14 cellular contexts compared by ENCODE assay signal in genomic region chr16:354286-354881, GRCh38. TPM values are rescaled to one million over a fixed set of nuclear protein-coding genes. Genes with fewer than 3 reads are reported as not detected.
DNase-seq lines count a peak whose midpoint lies in the region; ATAC-seq, FAIRE-seq and TF ChIP-seq lines count a peak whose summit lies in the region.
"Had no signal": no experiment of that assay in that cellular context is flagged by ENCODE, and none has a peak within 500 bp of the region (broad histone marks: within the 10 kb centered on the region; RNA-seq: fewer than 3 reads in every experiment).

No MANE protein-coding gene starts in this region.

- peaks cover 27% of the 10 kb centered on the region for H3K4me1 ChIP-seq in keratinocyte (ENCODE audit: control insufficient read depth, extremely low read depth, insufficient read depth, low read length)

- H3K27me3 ChIP-seq in keratinocyte (ENCODE audit: control insufficient read depth, extremely low read depth, insufficient read depth, low read length), result no peaks in the 10 kb centered on the region
- H3K27me3 ChIP-seq: body of pancreas, heart left ventricle, transverse colon had no signal

- H3K9me3 Mint-ChIP-seq in activated CD8-positive, alpha-beta memory T cell treated with anti-CD3 and anti-CD28 coated beads, Interleukin-2, amount 10 ng/mL, durations not matched to agents 7 days and 5 days (ENCODE audit: low read depth), result no peaks in the 10 kb centered on the region
- no peaks in the 10 kb centered on the region for H3K9me3 Mint-ChIP-seq in activated CD8-positive, alpha-beta T cell treated with anti-CD3 and anti-CD28 coated beads, Interleukin-2, amount 10 ng/mL, durations not matched to agents 7 days and 5 days (ENCODE audit: insufficient read depth)
- no peaks in the 10 kb centered on the region for H3K9me3 Mint-ChIP-seq in stimulated activated memory B cell treated with anti-CD40 and anti-IgM and Interleukin-4, amounts not matched to agents 10 μg/mL and 1 μg/mL and 100 μg/mL, for 72 hours

- peak overlapping the region; percentile 85 for H3K4me2 ChIP-seq in keratinocyte (ENCODE audit: control insufficient read depth, extremely low read depth, insufficient read depth, low read depth, low read length)

- ATAC-seq in activated CD8-positive, alpha-beta memory T cell treated with anti-CD3 and anti-CD28 coated beads, Interleukin-2, amount 10 ng/mL, durations not matched to agents 7 days and 5 days, result no peak
- no peak for ATAC-seq in activated CD8-positive, alpha-beta T cell treated with anti-CD3 and anti-CD28 coated beads, Interleukin-2, amount 10 ng/mL, durations not matched to agents 7 days and 5 days
- no peak for ATAC-seq in stimulated activated memory B cell treated with anti-CD40 and anti-IgM and Interleukin-4, amounts not matched to agents 10 μg/mL and 1 μg/mL and 100 μg/mL, for 72 hours
- ATAC-seq in HG03378 (IDR thresholded peaks at IDR 0.05; ENCODE audit: unreplicated experiment), result no peak
- ATAC-seq: body of pancreas had no signal

- H3K4me1 Mint-ChIP-seq in activated CD8-positive, alpha-beta memory T cell treated with anti-CD3 and anti-CD28 coated beads, Interleukin-2, amount 10 ng/mL, durations not matched to agents 7 days and 5 days, result peaks cover 32% of the 10 kb centered on the region
- peaks cover 39% of the 10 kb centered on the region for H3K4me1 Mint-ChIP-seq in activated CD8-positive, alpha-beta T cell treated with anti-CD3 and anti-CD28 coated beads, Interleukin-2, amount 10 ng/mL, durations not matched to agents 7 days and 5 days (ENCODE audit: low read depth)
- H3K4me1 Mint-ChIP-seq in stimulated activated memory B cell treated with anti-CD40 and anti-IgM and Interleukin-4, amounts not matched to agents 10 μg/mL and 1 μg/mL and 100 μg/mL, for 72 hours, result peaks cover 10% of the 10 kb centered on the region

- H4K20me1 ChIP-seq in keratinocyte (ENCODE audit: control insufficient read depth, extremely low read depth, insufficient read depth, low read length), result no peaks in the 10 kb centered on the region

- H3K4me3 Mint-ChIP-seq in activated CD8-positive, alpha-beta memory T cell treated with anti-CD3 and anti-CD28 coated beads, Interleukin-2, amount 10 ng/mL, durations not matched to agents 7 days and 5 days, result peak overlapping the region; percentile 10
- H3K4me3 Mint-ChIP-seq in activated CD8-positive, alpha-beta T cell treated with anti-CD3 and anti-CD28 coated beads, Interleukin-2, amount 10 ng/mL, durations not matched to agents 7 days and 5 days, result peak overlapping the region; percentile 67
- H3K4me3 Mint-ChIP-seq in stimulated activated memory B cell treated with anti-CD40 and anti-IgM and Interleukin-4, amounts not matched to agents 10 μg/mL and 1 μg/mL and 100 μg/mL, for 72 hours, result peak overlapping the region; percentile 27

- peak; percentile 94 for FAIRE-seq in keratinocyte (lab: Jason Lieb, UNC)

- peak overlapping the region; percentile 87 for H3K27ac ChIP-seq in keratinocyte (ENCODE audit: control insufficient read depth, insufficient read depth, low read length)

- H3K4me3 ChIP-seq in keratinocyte (ENCODE audit: control insufficient read depth in 2 of 3, extremely low read depth in 1 of 3, insufficient read depth in 2 of 3, low read depth in 1 of 3, low read length in 3 of 3), result peak overlapping the region in 1 of 3 experiments; percentile 33
- H3K4me3 ChIP-seq: body of pancreas, heart left ventricle, transverse colon had no signal

- peaks cover 6% of the 10 kb centered on the region for H3K9me1 ChIP-seq in keratinocyte (ENCODE audit: control insufficient read depth, extremely low read depth, insufficient read depth, low read length)

- peak overlapping the region; percentile 76 for H3K9ac ChIP-seq in keratinocyte (ENCODE audit: control insufficient read depth, extremely low read depth, insufficient read depth, low read length)

- DNase-seq in activated CD8-positive, alpha-beta memory T cell treated with anti-CD3 and anti-CD28 coated beads, Interleukin-2, amount 10 ng/mL, durations not matched to agents 7 days and 5 days, result no peak
- no peak for DNase-seq in activated CD8-positive, alpha-beta memory T cell treated with anti-CD3 and anti-CD28 coated beads for 24 hours
- no peak for DNase-seq in activated CD8-positive, alpha-beta T cell treated with anti-CD3 and anti-CD28 coated beads, Interleukin-2, amount 10 ng/mL, durations not matched to agents 7 days and 5 days
- DNase-seq in keratinocyte (ENCODE audit: low read depth, low spot score), result peak; percentile 81
- no peak for DNase-seq in NCI-H82 (lab: John Stamatoyannopoulos, UW)
- DNase-seq in NCI-H2227 treated with DMSO at 0.1 percent for 48 hours (lab: John Stamatoyannopoulos, UW), result no peak
- DNase-seq: body of pancreas, KBM-7, NCI-H1436, NCI-H69, transverse colon had no signal

- H3K36me3 Mint-ChIP-seq in activated CD8-positive, alpha-beta memory T cell treated with anti-CD3 and anti-CD28 coated beads, Interleukin-2, amount 10 ng/mL, durations not matched to agents 7 days and 5 days, result peaks cover 7% of the 10 kb centered on the region
- H3K36me3 Mint-ChIP-seq in activated CD8-positive, alpha-beta T cell treated with anti-CD3 and anti-CD28 coated beads, Interleukin-2, amount 10 ng/mL, durations not matched to agents 7 days and 5 days (ENCODE audit: low read depth), result peaks cover 11% of the 10 kb centered on the region
- H3K36me3 Mint-ChIP-seq in stimulated activated memory B cell treated with anti-CD40 and anti-IgM and Interleukin-4, amounts not matched to agents 10 μg/mL and 1 μg/mL and 100 μg/mL, for 72 hours, result no peaks in the 10 kb centered on the region

- peaks cover 3 to 7% of the 10 kb centered on the region in 2 experiments for H3K36me3 ChIP-seq in keratinocyte (ENCODE audit: control insufficient read depth in 2 of 2, extremely low read depth in 1 of 2, insufficient read depth in 2 of 2, low read length in 2 of 2)
- H3K36me3 ChIP-seq: transverse colon had no signal

- H3K27ac Mint-ChIP-seq in activated CD8-positive, alpha-beta memory T cell treated with anti-CD3 and anti-CD28 coated beads, Interleukin-2, amount 10 ng/mL, durations not matched to agents 7 days and 5 days, result peak overlapping the region; percentile 59
- H3K27ac Mint-ChIP-seq in activated CD8-positive, alpha-beta T cell treated with anti-CD3 and anti-CD28 coated beads, Interleukin-2, amount 10 ng/mL, durations not matched to agents 7 days and 5 days, result peak overlapping the region; percentile 77
- no peak overlapping the region for H3K27ac Mint-ChIP-seq in stimulated activated memory B cell treated with anti-CD40 and anti-IgM and Interleukin-4, amounts not matched to agents 10 μg/mL and 1 μg/mL and 100 μg/mL, for 72 hours

- TF ChIP-seq CTCF in keratinocyte (optimal IDR thresholded peaks at IDR 0.05 in 1 of 3, IDR thresholded peaks at IDR 0.05 in 1 of 3, conservative IDR thresholded peaks at IDR 0.05 in 1 of 3; ENCODE audit: extremely low read depth in 1 of 3, insufficient read depth in 2 of 3, low read length in 3 of 3), result no peak

- H3K27me3 Mint-ChIP-seq in activated CD8-positive, alpha-beta memory T cell treated with anti-CD3 and anti-CD28 coated beads, Interleukin-2, amount 10 ng/mL, durations not matched to agents 7 days and 5 days, result no peaks in the 10 kb centered on the region
- H3K27me3 Mint-ChIP-seq in activated CD8-positive, alpha-beta T cell treated with anti-CD3 and anti-CD28 coated beads, Interleukin-2, amount 10 ng/mL, durations not matched to agents 7 days and 5 days (ENCODE audit: low read depth), result no peaks in the 10 kb centered on the region
- no peaks in the 10 kb centered on the region for H3K27me3 Mint-ChIP-seq in stimulated activated memory B cell treated with anti-CD40 and anti-IgM and Interleukin-4, amounts not matched to agents 10 μg/mL and 1 μg/mL and 100 μg/mL, for 72 hours

- peak overlapping the region; percentile 63 for H2AFZ ChIP-seq in keratinocyte (ENCODE audit: control insufficient read depth, low read length)

- CTCF ChIA-PET in activated CD8-positive, alpha-beta memory T cell treated with anti-CD3 and anti-CD28 coated beads, Interleukin-2, amount 10 ng/mL, durations not matched to agents 7 days and 5 days (lab: Charles Lee), result interaction anchor here (0.9 to 1.3 kb wide), 3 partner anchors 11 to 289 kb away, joined by 3 to 5 read pairs (median 4); partner anchors contain the start of gene HBQ1
- CTCF ChIA-PET in activated CD8-positive, alpha-beta T cell treated with anti-CD3 and anti-CD28 coated beads, Interleukin-2, amount 10 ng/mL, durations not matched to agents 7 days and 5 days (lab: Charles Lee), result interaction anchor here (0.9 to 1.6 kb wide), 2 partner anchors 16 to 237 kb away, joined by 4 read pairs; partner anchors contain the start of gene MRPL28

- no peaks in the 10 kb centered on the region for H3K9me3 ChIP-seq in keratinocyte (ENCODE audit: control insufficient read depth, low read depth, low read length)
- H3K9me3 ChIP-seq: body of pancreas, heart left ventricle, transverse colon had no signal

- POLR2A ChIA-PET in activated CD8-positive, alpha-beta T cell treated with anti-CD3 and anti-CD28 coated beads, Interleukin-2, amount 10 ng/mL, durations not matched to agents 7 days and 5 days (lab: Charles Lee), result no interaction called here

- dilution Hi-C loops in keratinocyte (cut with MboI; ENCODE audit: extremely low pct_ligation_motif_present, low sequenced_read_pairs), result no loop called here

- peaks cover 26% of the 10 kb centered on the region for H3K79me2 ChIP-seq in keratinocyte (ENCODE audit: control insufficient read depth, insufficient read depth, low read length)

RNA-seq across cellular contexts. Expression of gene AXIN1, which starts 1.9 kb away (rescaled TPM):
- total RNA-seq in activated CD8-positive, alpha-beta memory T cell treated with anti-CD3 and anti-CD28 coated beads, Interleukin-2, amount 10 ng/mL, durations not matched to agents 7 days and 5 days, result 10 to 100 TPM; 22.3 to 25.7 TPM
- 10 to 100 TPM; 25.1 to 26.1 TPM for total RNA-seq in activated CD8-positive, alpha-beta T cell treated with anti-CD3 and anti-CD28 coated beads, Interleukin-2, amount 10 ng/mL, durations not matched to agents 7 days and 5 days
- polyA plus RNA-seq in keratinocyte, result 8.8 to 13.3 TPM (median 11.4 TPM) in 3 replicates
- 22.9 TPM for polyA plus RNA-seq in keratinocyte (2011; ENCODE audit: low read depth)
- 7.6 and 18.8 TPM in 2 replicates for polyA plus RNA-seq in keratinocyte (2011; cell fraction: cytosol; rRNA removed)
- polyA plus RNA-seq in keratinocyte (2011; cell fraction: nucleus; rRNA removed), result 19.1 and 25.1 TPM in 2 replicates
- polyA plus RNA-seq in keratinocyte (2012; ENCODE audit: low replicate concordance), result 15.1 and 18.0 TPM in 2 replicates
- polyA minus RNA-seq in keratinocyte, result 7.1 to 12.7 TPM (median 7.9 TPM) in 3 replicates
- 24.6 TPM for polyA minus RNA-seq in keratinocyte (2011; cell fraction: cytosol; rRNA and poly(A)+ RNA removed)
- 10.4 and 13.2 TPM in 2 replicates for polyA minus RNA-seq in keratinocyte (2011; cell fraction: nucleus; rRNA and poly(A)+ RNA removed)

RNA-seq across cellular contexts. Expression of gene MRPL28, which starts 16.0 kb away (rescaled TPM):
- total RNA-seq in activated CD8-positive, alpha-beta memory T cell treated with anti-CD3 and anti-CD28 coated beads, Interleukin-2, amount 10 ng/mL, durations not matched to agents 7 days and 5 days, result 10 to 100 TPM; 89.0 to 90.7 TPM
- total RNA-seq in activated CD8-positive, alpha-beta T cell treated with anti-CD3 and anti-CD28 coated beads, Interleukin-2, amount 10 ng/mL, durations not matched to agents 7 days and 5 days, result 10 to 100 TPM; 95.3 to 95.8 TPM
- 115 to 142 TPM (median 128 TPM) in 3 replicates for polyA plus RNA-seq in keratinocyte
- polyA plus RNA-seq in keratinocyte (2011; ENCODE audit: low read depth), result 15.8 TPM
- 91.8 and 171 TPM in 2 replicates for polyA plus RNA-seq in keratinocyte (2011; cell fraction: cytosol; rRNA removed)
- 77.5 and 95.9 TPM in 2 replicates for polyA plus RNA-seq in keratinocyte (2011; cell fraction: nucleus; rRNA removed)
- 49.9 and 148 TPM in 2 replicates for polyA plus RNA-seq in keratinocyte (2012; ENCODE audit: low replicate concordance)
- polyA minus RNA-seq in keratinocyte, result 50.2 to 87.3 TPM (median 56.9 TPM) in 3 replicates
- 83.3 TPM for polyA minus RNA-seq in keratinocyte (2011; cell fraction: cytosol; rRNA and poly(A)+ RNA removed)
- polyA minus RNA-seq in keratinocyte (2011; cell fraction: nucleus; rRNA and poly(A)+ RNA removed), result 23.4 and 27.0 TPM in 2 replicates

RNA-seq across cellular contexts. Expression of gene PGAP6, which starts 27.4 kb away (rescaled TPM):
- total RNA-seq in activated CD8-positive, alpha-beta memory T cell treated with anti-CD3 and anti-CD28 coated beads, Interleukin-2, amount 10 ng/mL, durations not matched to agents 7 days and 5 days, result 10 to 100 TPM; 46.6 to 50.4 TPM
- 10 to 100 TPM; 80.6 to 85.8 TPM for total RNA-seq in activated CD8-positive, alpha-beta T cell treated with anti-CD3 and anti-CD28 coated beads, Interleukin-2, amount 10 ng/mL, durations not matched to agents 7 days and 5 days
- 25.5 to 47.7 TPM (median 46.7 TPM) in 3 replicates for polyA plus RNA-seq in keratinocyte
- 11.1 TPM for polyA plus RNA-seq in keratinocyte (2011; ENCODE audit: low read depth)
- 31.2 and 69.0 TPM in 2 replicates for polyA plus RNA-seq in keratinocyte (2011; cell fraction: cytosol; rRNA removed)
- polyA plus RNA-seq in keratinocyte (2011; cell fraction: nucleus; rRNA removed), result 73.9 and 87.9 TPM in 2 replicates
- polyA plus RNA-seq in keratinocyte (2012; ENCODE audit: low replicate concordance), result 17.3 and 45.4 TPM in 2 replicates
- polyA minus RNA-seq in keratinocyte, result 59.0 to 184 TPM (median 84.8 TPM) in 3 replicates
- 97.6 TPM for polyA minus RNA-seq in keratinocyte (2011; cell fraction: cytosol; rRNA and poly(A)+ RNA removed)
- 39.6 and 42.3 TPM in 2 replicates for polyA minus RNA-seq in keratinocyte (2011; cell fraction: nucleus; rRNA and poly(A)+ RNA removed)

RNA-seq across cellular contexts. Expression of gene NME4, which starts 42.6 kb away (rescaled TPM):
- 1 to 10 TPM; 6.7 to 7.0 TPM for total RNA-seq in activated CD8-positive, alpha-beta memory T cell treated with anti-CD3 and anti-CD28 coated beads, Interleukin-2, amount 10 ng/mL, durations not matched to agents 7 days and 5 days
- 1 to 10 TPM; 5.2 to 6.8 TPM for total RNA-seq in activated CD8-positive, alpha-beta T cell treated with anti-CD3 and anti-CD28 coated beads, Interleukin-2, amount 10 ng/mL, durations not matched to agents 7 days and 5 days
- 140 to 246 TPM (median 141 TPM) in 3 replicates for polyA plus RNA-seq in keratinocyte
- polyA plus RNA-seq in keratinocyte (2011; ENCODE audit: low read depth), result 14.3 TPM
- 135 and 258 TPM in 2 replicates for polyA plus RNA-seq in keratinocyte (2011; cell fraction: cytosol; rRNA removed)
- polyA plus RNA-seq in keratinocyte (2011; cell fraction: nucleus; rRNA removed), result 64.4 and 78.5 TPM in 2 replicates
- 69.8 and 219 TPM in 2 replicates for polyA plus RNA-seq in keratinocyte (2012; ENCODE audit: low replicate concordance)
- polyA minus RNA-seq in keratinocyte, result 73.3 to 166 TPM (median 132 TPM) in 3 replicates
- 233 TPM for polyA minus RNA-seq in keratinocyte (2011; cell fraction: cytosol; rRNA and poly(A)+ RNA removed)
- 24.5 and 31.2 TPM in 2 replicates for polyA minus RNA-seq in keratinocyte (2011; cell fraction: nucleus; rRNA and poly(A)+ RNA removed)

RNA-seq across cellular contexts. Expression of gene DECR2, which starts 47.3 kb away (rescaled TPM):
- 1 to 10 TPM; 5.9 to 6.3 TPM for total RNA-seq in activated CD8-positive, alpha-beta memory T cell treated with anti-CD3 and anti-CD28 coated beads, Interleukin-2, amount 10 ng/mL, durations not matched to agents 7 days and 5 days
- 1 to 10 TPM; 4.7 to 6.3 TPM for total RNA-seq in activated CD8-positive, alpha-beta T cell treated with anti-CD3 and anti-CD28 coated beads, Interleukin-2, amount 10 ng/mL, durations not matched to agents 7 days and 5 days
- 14.2 to 28.1 TPM (median 18.8 TPM) in 3 replicates for polyA plus RNA-seq in keratinocyte
- 3.4 TPM for polyA plus RNA-seq in keratinocyte (2011; ENCODE audit: low read depth)
- polyA plus RNA-seq in keratinocyte (2011; cell fraction: cytosol; rRNA removed), result 11.2 and 27.9 TPM in 2 replicates
- 49.1 and 72.8 TPM in 2 replicates for polyA plus RNA-seq in keratinocyte (2011; cell fraction: nucleus; rRNA removed)
- 18.5 and 22.1 TPM in 2 replicates for polyA plus RNA-seq in keratinocyte (2012; ENCODE audit: low replicate concordance)
- polyA minus RNA-seq in keratinocyte, result 11.0 to 15.0 TPM (median 14.6 TPM) in 3 replicates
- polyA minus RNA-seq in keratinocyte (2011; cell fraction: cytosol; rRNA and poly(A)+ RNA removed), result 36.4 TPM
- 16.1 and 16.4 TPM in 2 replicates for polyA minus RNA-seq in keratinocyte (2011; cell fraction: nucleus; rRNA and poly(A)+ RNA removed)

Comparison
In these comparisons a context has a peak if more than half of its experiments do, and no peak if none do; other contexts are left out.
1. H3K4me3 Mint-ChIP-seq: peak in every context shown above with its lines; median percentile 67 in activated CD8-positive, alpha-beta T cell treated with anti-CD3 and anti-CD28 coated beads, Interleukin-2, amount 10 ng/mL, durations not matched to agents 7 days and 5 days; 27 in stimulated activated memory B cell treated with anti-CD40 and anti-IgM and Interleukin-4, amounts not matched to agents 10 μg/mL and 1 μg/mL and 100 μg/mL, for 72 hours; 10 in activated CD8-positive, alpha-beta memory T cell treated with anti-CD3 and anti-CD28 coated beads, Interleukin-2, amount 10 ng/mL, durations not matched to agents 7 days and 5 days.